Comparison of ENCODE assay signal across 11 cellular contexts in genomic region chr13:99956473-99957349, GRCh38. TPM values are rescaled to one million over a fixed set of nuclear protein-coding genes. Genes with fewer than 3 reads are reported as not detected.
DNase-seq lines count a peak whose midpoint lies in the region; ATAC-seq, FAIRE-seq and TF ChIP-seq lines count a peak whose summit lies in the region.
"Had no signal": no experiment of that assay in that cellular context is flagged by ENCODE, and none has a peak within 500 bp of the region (broad histone marks: within the 10 kb centered on the region; RNA-seq: fewer than 3 reads in every experiment).

No MANE protein-coding gene starts in this region.

- no peak overlapping the region for H4K5ac ChIP-seq in mesendoderm (ENCODE audit: low read length)

- H3K27me3 ChIP-seq in heart left ventricle (peaks cover 56 to 100% (median 87%) of the 10 kb centered on the region in 9 donors), mesendoderm (ENCODE audit: insufficient read depth, low read length, poor library complexity) (no peaks in the 10 kb centered on the region)

- ATAC-seq in heart left ventricle (no peak), Right ventricle myocardium inferior (no peak), HG03432 (IDR thresholded peaks at IDR 0.05; ENCODE audit: unreplicated experiment) (no peak)

- peak overlapping the region; percentile 94 for H3K4me2 ChIP-seq in mesendoderm (ENCODE audit: low read length)

- H3K56ac ChIP-seq in mesendoderm (ENCODE audit: low read length) = peak overlapping the region; percentile 98

- 1 to 3% (median 2%) methylated on average over 53 to 68 of the region's 68 CpGs for WGBS in heart left ventricle, 4 donors
- WGBS in mesendoderm (ENCODE audit: extremely low coverage, insufficient coverage, low lambda C conversion rate) = no CpG with 5 or more reads among the region's 68 CpGs
- WGBS in urinary bladder = 1% methylated on average over 68 of the region's 68 CpGs

- H3K9ac ChIP-seq in mesendoderm (ENCODE audit: low read length) = peak overlapping the region; percentile 81

- H3K4me3 ChIP-seq in heart left ventricle (peak overlapping the region in 11 of 12 donors; percentile 6 to 36 (median 18)), mesendoderm (ENCODE audit: low read length) (peak overlapping the region; percentile 33), urinary bladder (ENCODE audit: low read depth, low read length) (peak overlapping the region; percentile 13)

- H3K79me2 ChIP-seq in mesendoderm (ENCODE audit: control insufficient read depth, insufficient read depth, low read length) = no peaks in the 10 kb centered on the region

- TF ChIP-seq POLR2A in heart left ventricle (IDR thresholded peaks at IDR 0.05) = no peak

- peak overlapping the region; percentile 75 for H3K18ac ChIP-seq in mesendoderm (ENCODE audit: low read length)

- H3K23ac ChIP-seq in mesendoderm (ENCODE audit: low read length) = no peak overlapping the region

- DNase-seq in heart left ventricle (no peak), Right ventricle myocardium inferior (ENCODE audit: missing footprints) (no peak), caudate nucleus (lab: John Stamatoyannopoulos, UW) (peak in 2 of 61 donors; percentile 20 to 28), mesendoderm (peak; percentile 59), RCC 7860 (ENCODE audit: low spot score) (no peak), HK-2 (ENCODE audit: unreplicated experiment) (no peak)
- DNase-seq: KBM-7, sigmoid colon had no signal

- H3K4ac ChIP-seq in mesendoderm (ENCODE audit: low read depth, low read length) = no peak overlapping the region

- H3K27ac ChIP-seq in heart left ventricle = no peak overlapping the region
- peak overlapping the region; percentile 58 for H3K27ac ChIP-seq in caudate nucleus (ENCODE audit: low read depth, low read length)
- no peak overlapping the region for H3K27ac ChIP-seq in mesendoderm (ENCODE audit: low read depth, low read length)
- H3K27ac ChIP-seq in urinary bladder (ENCODE audit: low read depth) = no peak overlapping the region
- H3K27ac ChIP-seq: sigmoid colon had no signal

- no peak overlapping the region for H4K8ac ChIP-seq in mesendoderm (ENCODE audit: low read depth, low read length)

- TF ChIP-seq CTCF in heart left ventricle (IDR thresholded peaks at IDR 0.05) = no peak

- no peak overlapping the region for H2BK5ac ChIP-seq in mesendoderm (ENCODE audit: low read length)

- no peak overlapping the region for H2BK15ac ChIP-seq in mesendoderm (replicated peaks; ENCODE audit: low read depth)

- no peak overlapping the region for H2AK5ac ChIP-seq in mesendoderm (ENCODE audit: low read length)

- no peak for FAIRE-seq in RCC 7860 (lab: Jason Lieb, UNC)
- FAIRE-seq: colon had no signal

- H3K36me3 ChIP-seq in heart left ventricle (no peaks in the 10 kb centered on the region), mesendoderm (ENCODE audit: control insufficient read depth, insufficient read depth, low read length) (no peaks in the 10 kb centered on the region), urinary bladder (ENCODE audit: insufficient read depth) (no peaks in the 10 kb centered on the region)
- H3K36me3 ChIP-seq: sigmoid colon had no signal

- H3K4me1 ChIP-seq in heart left ventricle = peaks cover 7 to 42% (median 27%) of the 10 kb centered on the region in 12 donors
- H3K4me1 ChIP-seq in mesendoderm (ENCODE audit: control insufficient read depth, low read depth, low read length) = peaks cover 7% of the 10 kb centered on the region
- H3K4me1 ChIP-seq in urinary bladder (ENCODE audit: insufficient read depth) = peaks cover 3% of the 10 kb centered on the region

- intact Hi-C loops in heart left ventricle (cut with DNase I) (no loop called here), Right ventricle myocardium inferior (cut with DNase I) (no loop called here)

- no peak overlapping the region for H2BK120ac ChIP-seq in mesendoderm (ENCODE audit: low read depth, low read length)

- no peaks in the 10 kb centered on the region for H3K9me3 ChIP-seq in heart left ventricle
- H3K9me3 ChIP-seq: sigmoid colon had no signal

- H3K79me1 ChIP-seq in mesendoderm (ENCODE audit: low read length) = no peaks in the 10 kb centered on the region

RNA-seq across cellular contexts. Expression of gene ZIC5, which starts 14.9 kb away (rescaled TPM):
- total RNA-seq in heart left ventricle (not detected), Right ventricle myocardium inferior (not detected), urinary bladder (not detected)
- polyA plus RNA-seq in heart left ventricle (not detected), urinary bladder (not detected)
- polyA plus RNA-seq in mesendoderm (2013, experiment 1 of 2) = 10.9 TPM
- 11.0 TPM for polyA plus RNA-seq in mesendoderm (2013, experiment 2 of 2)
- total RNA-seq: sigmoid colon had no signal
- polyA plus RNA-seq: sigmoid colon had no signal

RNA-seq across cellular contexts. Expression of gene ZIC2, which starts 24.9 kb away (rescaled TPM):
- not detected for total RNA-seq in heart left ventricle
- not detected for polyA plus RNA-seq in heart left ventricle
- total RNA-seq in Right ventricle myocardium inferior = not detected
- 230 TPM for polyA plus RNA-seq in mesendoderm (2013, experiment 1 of 2)
- 222 TPM for polyA plus RNA-seq in mesendoderm (2013, experiment 2 of 2)
- 0.11 TPM for total RNA-seq in urinary bladder
- not detected for polyA plus RNA-seq in urinary bladder
- total RNA-seq: sigmoid colon had no signal
